ENCODE assay signal across 8 cellular contexts in genomic region chr14:30621954-30622830, GRCh38. TPM values are rescaled to one million over a fixed set of nuclear protein-coding genes. Genes with fewer than 3 reads are reported as not detected.
DNase-seq lines count a peak whose midpoint lies in the region; ATAC-seq and TF ChIP-seq lines count a peak whose summit lies in the region.

Gene SCFD1, plus strand, starts transcription at chr14:30622319. Its CDS starts 20 bp downstream, at chr14:30622339.

- in situ Hi-C loops in ACHN (cut with HindIII; ENCODE audit: low pct_ligation_motif_present, low pct_unique_long_range_greater_than_20kb, low sequenced_read_pairs) = no loop called here

- CTCF ChIA-PET in WTC11 (lab: Charles Lee) = interaction anchor here (1.2 kb wide), 1 partner anchor 10 kb away, joined by 3 read pairs; no protein-coding TSS in a partner anchor

- H3K4me3 Mint-ChIP-seq in WTC11 = peak within 1 kb of the TSS; percentile 99

- TF ChIP-seq CTCF in WTC11 (IDR thresholded peaks at IDR 0.05) (no peak), cardiac fibroblast (IDR thresholded peaks at IDR 0.05; ENCODE audit: low read depth, low read length) (no peak)

- peak; percentile 91 for DNase-seq in ACHN
- peak; percentile 92 for DNase-seq in NCI-H2227 treated with DMSO at 0.1 percent for 48 hours (lab: John Stamatoyannopoulos, UW)
- DNase-seq in WTC11 (ENCODE audit: low spot score) = peak; percentile 95
- DNase-seq in cardiac fibroblast (ENCODE audit: low read depth in 2 of 2) = peak; percentile 88 to 91
- peak; percentile 95 for DNase-seq in iPS-NIHi7 (ENCODE audit: extremely low spot score)
- peak; percentile 59 for DNase-seq in smooth muscle cell of the brain vasculature (ENCODE audit: low read depth, low spot score)

- H3K36me3 Mint-ChIP-seq in WTC11 = peaks cover 7% of the 10 kb centered on the region

- peak within 1 kb of the TSS; percentile 97 for H3K27ac Mint-ChIP-seq in WTC11

- no peaks in the 10 kb centered on the region for H3K27me3 Mint-ChIP-seq in WTC11 (ENCODE audit: low read depth)

- H3K4me1 Mint-ChIP-seq in WTC11 = peaks cover 17% of the 10 kb centered on the region

- peak within 1 kb of the TSS; percentile 60 to 73 for H3K4me3 ChIP-seq in cardiac fibroblast (replicated peaks in 1 of 2; ENCODE audit: low read depth in 2 of 2, low read length in 2 of 2)

- ATAC-seq in GM18873 (IDR thresholded peaks at IDR 0.05; ENCODE audit: low FRiP score, unreplicated experiment) (peak; percentile 82), HG03139 (IDR thresholded peaks at IDR 0.05; ENCODE audit: unreplicated experiment) (peak; percentile 90), WTC11 (peak; percentile 98)

- H3K9me3 Mint-ChIP-seq in WTC11 = no peaks in the 10 kb centered on the region

- POLR2A ChIA-PET in WTC11 (lab: Charles Lee) = no interaction called here

TF ChIP-seq in WTC11, 78 proteins besides CTCF, POLR2A, EP300 and RAD21 (continues in another document):
- TF ChIP-seq FOXK1 (CRISPR knock-in tag; IDR thresholded peaks at IDR 0.05) (peak; percentile 82), NFE2L1 (CRISPR knock-in tag; IDR thresholded peaks at IDR 0.05) (peak; percentile 52; the same call in 1 of the 2 replicates), PRRX2 (CRISPR knock-in tag; IDR thresholded peaks at IDR 0.05) (peak; percentile 92), NFYB (CRISPR knock-in tag; conservative IDR thresholded peaks at IDR 0.05; ENCODE audit: low read depth) (no peak; the same call in 1 of the 2 replicates), PRDM15 (CRISPR knock-in tag; IDR thresholded peaks at IDR 0.05) (no peak), TEAD4 (CRISPR knock-in tag; IDR thresholded peaks at IDR 0.05) (no peak), SMAD4 (CRISPR knock-in tag; IDR thresholded peaks at IDR 0.05) (no peak), GRHL2 (CRISPR knock-in tag; IDR thresholded peaks at IDR 0.05; ENCODE audit: insufficient replicate concordance, severe bottlenecking) (no peak), ATF1 (CRISPR knock-in tag; IDR thresholded peaks at IDR 0.05) (no peak), GABPB1 (CRISPR knock-in tag; IDR thresholded peaks at IDR 0.05) (peak; percentile 95), EMX1 (CRISPR knock-in tag; IDR thresholded peaks at IDR 0.05) (peak; percentile 93), NR3C1 (CRISPR knock-in tag; conservative IDR thresholded peaks at IDR 0.05; ENCODE audit: low read depth) (no peak), TEAD1 (CRISPR knock-in tag; IDR thresholded peaks at IDR 0.05) (peak; percentile 71), SOX15 (CRISPR knock-in tag; IDR thresholded peaks at IDR 0.05) (no peak), OVOL2 (CRISPR knock-in tag; IDR thresholded peaks at IDR 0.05; ENCODE audit: borderline replicate concordance) (no peak; the same call in 1 of the 2 replicates), ELF4 (CRISPR knock-in tag; IDR thresholded peaks at IDR 0.05; ENCODE audit: low read depth) (no peak), ETV6 (CRISPR knock-in tag; IDR thresholded peaks at IDR 0.05) (peak; percentile 18; the same call in 1 of the 2 replicates), ZNF263 (CRISPR knock-in tag; IDR thresholded peaks at IDR 0.05; ENCODE audit: low read depth) (no peak), IRF2 (CRISPR knock-in tag; IDR thresholded peaks at IDR 0.05; ENCODE audit: borderline replicate concordance, low read depth) (no peak), E2F1 (CRISPR knock-in tag; IDR thresholded peaks at IDR 0.05) (no peak), ZNF121 (CRISPR knock-in tag; IDR thresholded peaks at IDR 0.05) (peak; percentile 36; the same call in 1 of the 2 replicates), JAZF1 (CRISPR knock-in tag; IDR thresholded peaks at IDR 0.05) (no peak), FOXJ3 (CRISPR knock-in tag; IDR thresholded peaks at IDR 0.05; ENCODE audit: borderline replicate concordance) (no peak), USF2 (CRISPR knock-in tag; IDR thresholded peaks at IDR 0.05) (peak; percentile 13; the same call in 1 of the 2 replicates), SMAD3 (CRISPR knock-in tag; IDR thresholded peaks at IDR 0.05; ENCODE audit: borderline replicate concordance) (no peak), ZNF232 (CRISPR knock-in tag; IDR thresholded peaks at IDR 0.05) (0 out of 2 replicates have a peak, but pooled peaks have one; percentile 75)
- TF ChIP-seq, protein P1, sequence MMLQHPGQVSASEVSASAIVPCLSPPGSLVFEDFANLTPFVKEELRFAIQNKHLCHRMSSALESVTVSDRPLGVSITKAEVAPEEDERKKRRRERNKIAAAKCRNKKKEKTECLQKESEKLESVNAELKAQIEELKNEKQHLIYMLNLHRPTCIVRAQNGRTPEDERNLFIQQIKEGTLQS (CRISPR knock-in tag; conservative IDR thresholded peaks at IDR 0.05) = no peak
- TF ChIP-seq, protein P2, sequence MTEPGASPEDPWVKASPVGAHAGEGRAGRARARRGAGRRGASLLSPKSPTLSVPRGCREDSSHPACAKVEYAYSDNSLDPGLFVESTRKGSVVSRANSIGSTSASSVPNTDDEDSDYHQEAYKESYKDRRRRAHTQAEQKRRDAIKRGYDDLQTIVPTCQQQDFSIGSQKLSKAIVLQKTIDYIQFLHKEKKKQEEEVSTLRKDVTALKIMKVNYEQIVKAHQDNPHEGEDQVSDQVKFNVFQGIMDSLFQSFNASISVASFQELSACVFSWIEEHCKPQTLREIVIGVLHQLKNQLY (CRISPR knock-in tag; IDR thresholded peaks at IDR 0.05) = no peak
- TF ChIP-seq, protein P3, sequence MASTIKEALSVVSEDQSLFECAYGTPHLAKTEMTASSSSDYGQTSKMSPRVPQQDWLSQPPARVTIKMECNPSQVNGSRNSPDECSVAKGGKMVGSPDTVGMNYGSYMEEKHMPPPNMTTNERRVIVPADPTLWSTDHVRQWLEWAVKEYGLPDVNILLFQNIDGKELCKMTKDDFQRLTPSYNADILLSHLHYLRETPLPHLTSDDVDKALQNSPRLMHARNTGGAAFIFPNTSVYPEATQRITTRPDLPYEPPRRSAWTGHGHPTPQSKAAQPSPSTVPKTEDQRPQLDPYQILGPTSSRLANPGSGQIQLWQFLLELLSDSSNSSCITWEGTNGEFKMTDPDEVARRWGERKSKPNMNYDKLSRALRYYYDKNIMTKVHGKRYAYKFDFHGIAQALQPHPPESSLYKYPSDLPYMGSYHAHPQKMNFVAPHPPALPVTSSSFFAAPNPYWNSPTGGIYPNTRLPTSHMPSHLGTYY (CRISPR knock-in tag; IDR thresholded peaks at IDR 0.05) = peak; percentile 90; the same call in 1 of the 2 replicates
- TF ChIP-seq, protein P4, sequence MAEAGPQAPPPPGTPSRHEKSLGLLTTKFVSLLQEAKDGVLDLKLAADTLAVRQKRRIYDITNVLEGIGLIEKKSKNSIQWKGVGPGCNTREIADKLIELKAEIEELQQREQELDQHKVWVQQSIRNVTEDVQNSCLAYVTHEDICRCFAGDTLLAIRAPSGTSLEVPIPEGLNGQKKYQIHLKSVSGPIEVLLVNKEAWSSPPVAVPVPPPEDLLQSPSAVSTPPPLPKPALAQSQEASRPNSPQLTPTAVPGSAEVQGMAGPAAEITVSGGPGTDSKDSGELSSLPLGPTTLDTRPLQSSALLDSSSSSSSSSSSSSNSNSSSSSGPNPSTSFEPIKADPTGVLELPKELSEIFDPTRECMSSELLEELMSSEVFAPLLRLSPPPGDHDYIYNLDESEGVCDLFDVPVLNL (CRISPR knock-in tag; IDR thresholded peaks at IDR 0.05; ENCODE audit: borderline replicate concordance, low read depth) = no peak

RNA-seq across cellular contexts. Expression of gene SCFD1, which starts in this region (rescaled TPM):
- total RNA-seq in WTC11 (2021) = 69.1 to 79.1 TPM (median 77.5 TPM) in 3 replicates

Comparison
In these comparisons a context has a peak if more than half of its experiments do, and no peak if none do; other contexts are left out.
1. Peak in every context shown above with its lines: DNase-seq, ATAC-seq and H3K4me3 ChIP-seq.